In the genomic region with DNA sequence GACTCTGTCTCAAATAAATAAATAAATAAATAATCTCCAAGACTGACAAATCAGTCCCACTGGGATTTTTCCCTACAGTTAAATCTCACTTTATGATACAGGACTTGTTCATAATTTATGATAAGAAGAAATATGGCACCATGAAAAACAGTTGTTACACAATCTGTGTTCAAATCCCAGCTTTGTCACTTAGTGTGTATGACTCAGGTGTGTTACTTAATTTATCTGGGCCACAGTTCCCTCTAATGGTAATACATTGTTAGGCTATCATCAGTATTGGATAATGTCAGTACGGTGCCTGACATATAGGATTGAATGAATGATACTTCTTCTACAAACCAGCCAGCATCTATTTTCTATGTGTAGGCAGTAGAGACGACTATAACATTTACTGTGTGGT, we compare ENCODE assay signal across 36 cellular contexts. TPM values are rescaled to one million over a fixed set of nuclear protein-coding genes. Genes with fewer than 3 reads are reported as not detected.
"Had no signal": no experiment of that assay in that cellular context is flagged by ENCODE, and none has a peak within 500 bp of the region (broad histone marks: within the 10 kb centered on the region; RNA-seq: fewer than 3 reads in every experiment).

No MANE protein-coding gene starts in this region.

- H3K36me3 ChIP-seq: esophagus squamous epithelium, gastrocnemius medialis, heart right ventricle had no signal

- H3K9me3 ChIP-seq: body of pancreas, esophagus squamous epithelium, gastrocnemius medialis, heart right ventricle had no signal

- H3K4me3 ChIP-seq: body of pancreas, coronary artery, dorsolateral prefrontal cortex, esophagus squamous epithelium, gastrocnemius medialis, heart right ventricle had no signal

- H3K27ac ChIP-seq: body of pancreas, coronary artery, dorsolateral prefrontal cortex, esophagus squamous epithelium, gastrocnemius medialis, heart right ventricle, VCaP had no signal

- H3K9me3 Mint-ChIP-seq: activated CD4-positive, alpha-beta memory T cell treated with anti-CD3 and anti-CD28 coated beads, Interleukin-2, amount 10 ng/mL, durations not matched to agents 7 days and 5 days; activated CD4-positive, alpha-beta T cell treated with anti-CD3 and anti-CD28 coated beads, Interleukin-2, amount 10 ng/mL, durations not matched to agents 7 days and 5 days; activated T-cell treated with anti-CD3 and anti-CD28 coated beads, Interleukin-2, amount 50 U/mL, for 24 hours; activated T-cell treated with anti-CD3 and anti-CD28 coated beads, Interleukin-2, amount 50 U/mL, for 72 hours; central memory CD8-positive, alpha-beta T cell; dendritic cell treated with granulocyte-macrophage colony-stimulating factor and Interleukin-4, amounts not matched to agents 40 ng/mL and 50 ng/mL, for 4 days; endodermal cell had no signal

- H3K4me1 ChIP-seq: body of pancreas, esophagus squamous epithelium, heart right ventricle had no signal

- H3K27me3 Mint-ChIP-seq: activated naive CD8-positive, alpha-beta T cell had no signal

- H3K4me1 Mint-ChIP-seq: activated CD4-positive, alpha-beta memory T cell treated with anti-CD3 and anti-CD28 coated beads, Interleukin-2, amount 10 ng/mL, durations not matched to agents 7 days and 5 days; activated CD4-positive, alpha-beta T cell treated with anti-CD3 and anti-CD28 coated beads, Interleukin-2, amount 10 ng/mL, durations not matched to agents 7 days and 5 days; central memory CD8-positive, alpha-beta T cell; endodermal cell; WTC11 had no signal

- H3K4me3 Mint-ChIP-seq: activated CD4-positive, alpha-beta memory T cell treated with anti-CD3 and anti-CD28 coated beads, Interleukin-2, amount 10 ng/mL, durations not matched to agents 7 days and 5 days; activated CD4-positive, alpha-beta T cell treated with anti-CD3 and anti-CD28 coated beads, Interleukin-2, amount 10 ng/mL, durations not matched to agents 7 days and 5 days; activated naive CD8-positive, alpha-beta T cell; activated T-cell treated with anti-CD3 and anti-CD28 coated beads, Interleukin-2, amount 50 U/mL, for 24 hours; activated T-cell treated with anti-CD3 and anti-CD28 coated beads, Interleukin-2, amount 50 U/mL, for 72 hours; central memory CD8-positive, alpha-beta T cell; dendritic cell treated with granulocyte-macrophage colony-stimulating factor and Interleukin-4, amounts not matched to agents 40 ng/mL and 50 ng/mL, for 4 days; endodermal cell; WTC11 had no signal

- H3K36me3 Mint-ChIP-seq: activated naive CD8-positive, alpha-beta T cell; WTC11 had no signal

- H3K27me3 ChIP-seq: body of pancreas, esophagus squamous epithelium, gastrocnemius medialis, heart right ventricle had no signal

- H3K27ac Mint-ChIP-seq: activated CD4-positive, alpha-beta memory T cell treated with anti-CD3 and anti-CD28 coated beads, Interleukin-2, amount 10 ng/mL, durations not matched to agents 7 days and 5 days; activated CD4-positive, alpha-beta T cell treated with anti-CD3 and anti-CD28 coated beads, Interleukin-2, amount 10 ng/mL, durations not matched to agents 7 days and 5 days; activated naive CD8-positive, alpha-beta T cell; activated T-cell treated with anti-CD3 and anti-CD28 coated beads, Interleukin-2, amount 50 U/mL, for 24 hours; activated T-cell treated with anti-CD3 and anti-CD28 coated beads, Interleukin-2, amount 50 U/mL, for 72 hours; dendritic cell treated with granulocyte-macrophage colony-stimulating factor and Interleukin-4, amounts not matched to agents 40 ng/mL and 50 ng/mL, for 4 days; endodermal cell; WTC11 had no signal

- DNase-seq: activated CD4-positive, alpha-beta memory T cell treated with anti-CD3 and anti-CD28 coated beads, Interleukin-2, amount 10 ng/mL, durations not matched to agents 7 days and 5 days; activated CD4-positive, alpha-beta T cell treated with anti-CD3 and anti-CD28 coated beads for 1 hour; activated CD4-positive, alpha-beta T cell treated with anti-CD3 and anti-CD28 coated beads for 4 hours; activated CD4-positive, alpha-beta T cell treated with anti-CD3 and anti-CD28 coated beads, Interleukin-2, amount 10 ng/mL, durations not matched to agents 7 days and 5 days; activated CD4-positive, alpha-beta T cell treated with anti-CD3 and anti-CD28 coated beads, Interleukin-2, amount 50 U/mL, for 4 hours; activated CD8-positive, alpha-beta memory T cell treated with anti-CD3 and anti-CD28 coated beads, Interleukin-2, amount 50 U/mL, for 48 hours; activated gamma-delta T cell treated with Interleukin-2 at 50 U/mL for 16 hours; activated naive CD4-positive, alpha-beta T cell treated with anti-CD3 and anti-CD28 coated beads, Interleukin-2, amount 50 U/mL, for 16 hours; activated naive CD4-positive, alpha-beta T cell treated with Interleukin-2 at 50 U/mL for 16 hours; activated T-cell treated with anti-CD3 and anti-CD28 coated beads for 4 hours; activated T-cell treated with anti-CD3 and anti-CD28 coated beads, Interleukin-2, amount 50 U/mL, for 24 hours; activated T-cell treated with anti-CD3 and anti-CD28 coated beads, Interleukin-2, amount 50 U/mL, for 72 hours; amygdala; aorta; body of pancreas; dorsolateral prefrontal cortex; effector memory CD4-positive, alpha-beta T cell; endodermal cell; erythroblast; esophagus squamous epithelium; foreskin fibroblast; gastrocnemius medialis; glutamatergic neuron; heart right ventricle; T-helper 2 cell had no signal

- ATAC-seq: activated T-cell treated with anti-CD3 and anti-CD28 coated beads, Interleukin-2, amount 50 U/mL, for 72 hours; body of pancreas; gastrocnemius medialis; heart right ventricle; WTC11 had no signal

RNA-seq across cellular contexts. Expression of a gene that starts 23.1 kb away (rescaled TPM):
- total RNA-seq: activated CD4-positive, alpha-beta memory T cell treated with anti-CD3 and anti-CD28 coated beads, Interleukin-2, amount 10 ng/mL, durations not matched to agents 7 days and 5 days; activated CD4-positive, alpha-beta T cell treated with anti-CD3 and anti-CD28 coated beads, Interleukin-2, amount 10 ng/mL, durations not matched to agents 7 days and 5 days; aorta; body of pancreas; cardiac septum; cerebellum; dorsolateral prefrontal cortex; endodermal cell; esophagus squamous epithelium; fibroblast of lung; gastrocnemius medialis; heart right ventricle; T-helper 1 cell treated with Interleukin-12 subunit alpha and Interleukin-12 subunit beta and Interleukin-4 antibody, amounts not matched to agents 30 ng/mL and 1 ng/mL, for 36 hours; WTC11 had no signal
- polyA plus RNA-seq: adipose tissue, aorta, fibroblast of lung, heart right ventricle had no signal
